ENCODE assay signal across 17 cellular contexts in the genomic region with DNA sequence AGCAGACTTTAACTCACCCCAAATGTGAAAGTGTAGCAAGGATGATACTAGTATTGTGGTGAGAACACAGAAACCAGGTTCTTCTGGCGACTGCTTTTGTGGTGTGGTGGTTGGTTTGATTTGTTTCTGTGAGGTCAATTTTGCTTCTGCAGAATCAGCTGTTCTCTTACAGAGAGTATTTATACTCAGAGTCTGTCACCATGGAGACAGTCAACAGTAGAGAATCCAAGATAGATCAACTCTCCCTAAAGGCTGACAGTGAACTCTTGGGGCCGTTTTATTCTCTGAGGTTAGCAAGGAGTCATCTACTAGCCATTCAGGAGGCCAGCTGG. TPM values are rescaled to one million over a fixed set of nuclear protein-coding genes. Genes with fewer than 3 reads are reported as not detected.
A peak's percentile ranks its signal among the peaks of the same experiment; 100 is the strongest.
DNase-seq lines count a peak whose midpoint lies in the region; ATAC-seq and TF ChIP-seq lines count a peak whose summit lies in the region.
"Had no signal": no experiment of that assay in that cellular context is flagged by ENCODE, and none has a peak within 500 bp of the region (broad histone marks: within the 10 kb centered on the region; RNA-seq: fewer than 3 reads in every experiment).

A gene with protein sequence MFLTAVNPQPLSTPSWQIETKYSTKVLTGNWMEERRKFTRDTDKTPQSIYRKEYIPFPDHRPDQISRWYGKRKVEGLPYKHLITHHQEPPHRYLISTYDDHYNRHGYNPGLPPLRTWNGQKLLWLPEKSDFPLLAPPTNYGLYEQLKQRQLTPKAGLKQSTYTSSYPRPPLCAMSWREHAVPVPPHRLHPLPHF (plus strand): TSS at position 209 of the 332 bp plus-strand sequence. CDS start 231 bp downstream, outside the sequence.

- 55% methylated on average over 2 of the region's 2 CpGs for WGBS in mesenchymal stem cell

- BruUV-seq in PC-3 (replicated peaks; lab: Mats Ljungman, UMichigan): no TSS peak

- H3F3A ChIP-seq in PC-3 (ENCODE audit: low read length, unreplicated experiment): no peaks in the 10 kb centered on the region

- POLR2A ChIA-PET in PC-3 (lab: Charles Lee; ENCODE audit: unreplicated experiment): no interaction called here

- H2AFZ ChIP-seq in mesenchymal stem cell (ENCODE audit: low read depth, low read length) (no peak within 1 kb of the TSS), PC-3 (ENCODE audit: low read length) (no peak within 1 kb of the TSS)

- H3K9ac ChIP-seq in mesenchymal stem cell (ENCODE audit: low read length): no peak within 1 kb of the TSS
- no peak within 1 kb of the TSS for H3K9ac ChIP-seq in PC-3 (ENCODE audit: low read length)

- intact Hi-C loops in PC-3 (cut with micrococcal nuclease): no loop called here

- H3K14ac ChIP-seq in mesenchymal stem cell (ENCODE audit: low read length in 2 of 2): no peak within 1 kb of the TSS

- no peak within 1 kb of the TSS for H2BK12ac ChIP-seq in mesenchymal stem cell (ENCODE audit: low read length in 2 of 2)

- no peaks in the 10 kb centered on the region for H3K79me1 ChIP-seq in mesenchymal stem cell (replicated peaks; ENCODE audit: low read length, poor library complexity, severe bottlenecking)

- no peak within 1 kb of the TSS for H2BK120ac ChIP-seq in mesenchymal stem cell (ENCODE audit: low read depth, low read length)

- DNase-seq in NCI-H345 (lab: John Stamatoyannopoulos, UW) (peak; percentile 13), NCI-H345 treated with DMSO at 0.1 percent for 48 hours (lab: John Stamatoyannopoulos, UW; ENCODE audit: unreplicated experiment) (no peak), mesenchymal stem cell (no peak), PC-3 (no peak)
- peak; percentile 33 for DNase-seq in Jurkat, Clone E6-1 (ENCODE audit: low read depth, low spot score)
- DNase-seq: ACHN; activated naive CD4-positive, alpha-beta T cell treated with Interleukin-2 at 50 U/mL for 16 hours; effector memory CD4-positive, alpha-beta T cell; NCI-H146; NK-92 treated with Interleukin-12 subunit alpha and Interleukin-12 subunit beta, amount 100 ng/mL, for 24 hours; SJCRH30 had no signal

- H3K79me2 ChIP-seq in PC-3 (ENCODE audit: low read length): no peaks in the 10 kb centered on the region

- peaks cover 43% of the 10 kb centered on the region for H3K27me3 Mint-ChIP-seq in activated T-helper 17 cell treated with anti-CD3 and anti-CD28 coated beads, Interleukin-2, amount 50 U/mL, for 72 hours
- H3K27me3 Mint-ChIP-seq in nephron (ENCODE audit: low read depth): peaks cover 1% of the 10 kb centered on the region

- H3K18ac ChIP-seq in mesenchymal stem cell (ENCODE audit: low read depth in 1 of 2, low read length in 2 of 2): no peak within 1 kb of the TSS

- no peaks in the 10 kb centered on the region for H4K20me1 ChIP-seq in PC-3 (ENCODE audit: low read length)

- H2AK5ac ChIP-seq in mesenchymal stem cell (ENCODE audit: low read length, severe bottlenecking): no peak within 1 kb of the TSS

- H3K4me2 ChIP-seq in mesenchymal stem cell (ENCODE audit: low read length, poor library complexity, severe bottlenecking): no peak within 1 kb of the TSS
- no peak within 1 kb of the TSS for H3K4me2 ChIP-seq in PC-3 (ENCODE audit: low read length)

- H3K36me3 ChIP-seq in mesenchymal stem cell (ENCODE audit: control insufficient read depth in 1 of 2, insufficient read depth in 2 of 2, low read depth in 1 of 2, low read length in 2 of 2): no peaks in the 10 kb centered on the region
- no peaks in the 10 kb centered on the region for H3K36me3 ChIP-seq in PC-3 (ENCODE audit: low read depth, low read length)
- H3K36me3 ChIP-seq: SJCRH30 had no signal

- H3K23ac ChIP-seq in mesenchymal stem cell (ENCODE audit: low read length in 2 of 2): no peak within 1 kb of the TSS

- no peak within 1 kb of the TSS for H3K27ac Mint-ChIP-seq in activated T-helper 17 cell treated with anti-CD3 and anti-CD28 coated beads, Interleukin-2, amount 50 U/mL, for 72 hours
- peak within 1 kb of the TSS in 2 of 3 experiments; percentile 25 to 63 for H3K27ac Mint-ChIP-seq in nephron

- peaks cover 22% of the 10 kb centered on the region for H3K9me3 Mint-ChIP-seq in activated T-helper 17 cell treated with anti-CD3 and anti-CD28 coated beads, Interleukin-2, amount 50 U/mL, for 72 hours
- H3K9me3 Mint-ChIP-seq in nephron: peaks cover 39% of the 10 kb centered on the region

- H3K27me3 ChIP-seq in mesenchymal stem cell (ENCODE audit: control insufficient read depth in 1 of 2, insufficient read depth in 1 of 2, low read length in 2 of 2) (no peaks in the 10 kb centered on the region), PC-3 (ENCODE audit: low read length) (peaks cover 31% of the 10 kb centered on the region)
- H3K27me3 ChIP-seq: SJCRH30 had no signal

- H3K4me3 Mint-ChIP-seq in activated T-helper 17 cell treated with anti-CD3 and anti-CD28 coated beads, Interleukin-2, amount 50 U/mL, for 72 hours: no peak within 1 kb of the TSS
- peak within 1 kb of the TSS in 2 of 3 experiments; percentile 1 to 17 for H3K4me3 Mint-ChIP-seq in nephron

- CTCF ChIA-PET in PC-3 (lab: Charles Lee): no interaction called here

- H3K4me3 ChIP-seq in Jurkat, Clone E6-1 (ENCODE audit: low read length): no peak within 1 kb of the TSS
- H3K4me3 ChIP-seq in mesenchymal stem cell (ENCODE audit: insufficient read depth in 1 of 2, low read depth in 1 of 2, low read length in 2 of 2): no peak within 1 kb of the TSS
- no peak within 1 kb of the TSS for H3K4me3 ChIP-seq in PC-3 (ENCODE audit: low read length)
- H3K4me3 ChIP-seq: SJCRH30, skin epidermis had no signal

- no peak within 1 kb of the TSS for H2BK15ac ChIP-seq in mesenchymal stem cell (ENCODE audit: low read depth, poor library complexity, severe bottlenecking)

- no peak within 1 kb of the TSS for H4K8ac ChIP-seq in mesenchymal stem cell (ENCODE audit: low read length)

- H3K4me1 ChIP-seq in mesenchymal stem cell (ENCODE audit: control insufficient read depth, insufficient read depth, low read depth, low read length) (no peaks in the 10 kb centered on the region), PC-3 (ENCODE audit: insufficient read depth, low read length) (no peaks in the 10 kb centered on the region)
- H3K4me1 ChIP-seq: SJCRH30 had no signal

- no peak within 1 kb of the TSS for H3K4ac ChIP-seq in mesenchymal stem cell (ENCODE audit: low read depth in 1 of 2, low read length in 2 of 2)

- ATAC-seq in activated T-helper 17 cell treated with anti-CD3 and anti-CD28 coated beads, Interleukin-2, amount 50 U/mL, for 72 hours (replicated peaks): peak; percentile 38
- ATAC-seq in GM18520 (IDR thresholded peaks at IDR 0.05; ENCODE audit: unreplicated experiment) (no peak), PC-3 (no peak)

- H3K27ac ChIP-seq in mesenchymal stem cell (ENCODE audit: low read length, poor library complexity, severe bottlenecking): no peak within 1 kb of the TSS
- no peak within 1 kb of the TSS for H3K27ac ChIP-seq in PC-3 (ENCODE audit: low read length)
- H3K27ac ChIP-seq: SJCRH30, skin epidermis had no signal

- H3K9me2 ChIP-seq in PC-3 (replicated peaks; ENCODE audit: low read length): no peaks in the 10 kb centered on the region

- H4K91ac ChIP-seq in mesenchymal stem cell (ENCODE audit: low read length): no peak within 1 kb of the TSS

- H2BK5ac ChIP-seq in mesenchymal stem cell (ENCODE audit: low read depth, low read length, poor library complexity, severe bottlenecking): no peak within 1 kb of the TSS

- H3K36me3 Mint-ChIP-seq in activated T-helper 17 cell treated with anti-CD3 and anti-CD28 coated beads, Interleukin-2, amount 50 U/mL, for 72 hours (ENCODE audit: low read depth): peaks cover 6% of the 10 kb centered on the region
- H3K36me3 Mint-ChIP-seq in nephron (ENCODE audit: low read depth): no peaks in the 10 kb centered on the region

- no peaks in the 10 kb centered on the region for H3K4me1 Mint-ChIP-seq in activated T-helper 17 cell treated with anti-CD3 and anti-CD28 coated beads, Interleukin-2, amount 50 U/mL, for 72 hours
- H3K4me1 Mint-ChIP-seq in nephron: peaks cover 7% of the 10 kb centered on the region

- peaks cover 29% of the 10 kb centered on the region for H3K9me3 ChIP-seq in mesenchymal stem cell (ENCODE audit: control insufficient read depth, low read length)
- H3K9me3 ChIP-seq in PC-3 (ENCODE audit: low read length): 0 out of 2 replicates have a peak, but pooled peaks cover 5% of the 10 kb centered on the region

- TF ChIP-seq CTCF in nephron (IDR thresholded peaks at IDR 0.05; ENCODE audit: unreplicated experiment in 3 of 3) (no peak), PC-3 (conservative IDR thresholded peaks at IDR 0.05; ENCODE audit: low read depth, low read length) (no peak)

RNA-seq across cellular contexts. Expression of the gene that starts here (rescaled TPM):
- polyA plus RNA-seq in Jurkat, Clone E6-1 (2012; ENCODE audit: insufficient read depth, insufficient read length): not detected
- not detected for total RNA-seq in activated T-helper 17 cell treated with anti-CD3 and anti-CD28 coated beads, Interleukin-2, amount 50 U/mL, for 72 hours
- not detected for polyA plus RNA-seq in mesenchymal stem cell (2013, experiment 1 of 2)
- not detected for polyA plus RNA-seq in mesenchymal stem cell (2013, experiment 2 of 2)
- total RNA-seq in PC-3 (2014; rRNA removed): not detected in 2 replicates
- total RNA-seq: activated CD8-positive, alpha-beta memory T cell treated with anti-CD3 and anti-CD28 coated beads for 36 hours; bronchial epithelial cell; SJCRH30 had no signal

Comparison
In these comparisons a context has a peak if more than half of its experiments do, and no peak if none do; other contexts are left out.
1. DNase-seq: peak in NCI-H345 (single experiment) and Jurkat, Clone E6-1 (single experiment); none in NCI-H345 treated with DMSO at 0.1 percent for 48 hours (single experiment), mesenchymal stem cell (single experiment) and PC-3 (single experiment).
2. Peak in ATAC-seq in activated T-helper 17 cell treated with anti-CD3 and anti-CD28 coated beads, Interleukin-2, amount 50 U/mL, for 72 hours; RNA of the gene not detected or under 1 TPM.